Comparison of ENCODE assay signal across 15 cellular contexts in the genomic region with DNA sequence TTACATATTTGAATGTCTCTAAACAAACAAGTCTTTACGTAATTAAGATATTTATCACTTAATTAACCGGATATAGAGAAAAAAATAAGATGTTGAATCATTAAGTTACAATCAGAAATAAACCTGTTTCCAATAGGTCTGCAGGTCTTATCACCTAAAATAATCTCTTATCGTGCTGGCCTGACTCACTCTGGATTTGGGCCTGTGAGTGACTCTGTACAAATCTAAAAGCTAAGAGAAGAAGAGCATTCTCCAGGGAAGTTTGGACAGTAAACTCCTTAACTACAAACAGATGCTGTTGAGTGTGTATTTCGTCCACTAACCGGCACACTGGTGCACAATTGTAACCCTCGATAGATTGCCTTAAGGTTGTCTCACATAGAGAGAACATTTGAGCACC. TPM values are rescaled to one million over a fixed set of nuclear protein-coding genes. Genes with fewer than 3 reads are reported as not detected.
A peak's percentile ranks its signal among the peaks of the same experiment; 100 is the strongest.
DNase-seq lines count a peak whose midpoint lies in the region; ATAC-seq and TF ChIP-seq lines count a peak whose summit lies in the region.
"Had no signal": no experiment of that assay in that cellular context is flagged by ENCODE, and none has a peak within 500 bp of the region (broad histone marks: within the 10 kb centered on the region; RNA-seq: fewer than 3 reads in every experiment).

No MANE protein-coding gene starts in this region.

- H3K27ac ChIP-seq in SK-N-SH (ENCODE audit: low read depth in 2 of 2, low read length in 1 of 2) = peak overlapping the region; percentile 76 to 82
- no peak overlapping the region for H3K27ac ChIP-seq in left ventricle myocardium inferior (replicated peaks)
- H3K27ac ChIP-seq in psoas muscle = no peak overlapping the region

- TF ChIP-seq CTCF in SK-N-SH (IDR thresholded peaks at IDR 0.05) (no peak), left ventricle myocardium inferior (IDR thresholded peaks at IDR 0.05; ENCODE audit: borderline replicate concordance) (no peak), psoas muscle (IDR thresholded peaks at IDR 0.05) (no peak)

- 13% methylated on average over 6 of the region's 6 CpGs for WGBS in SK-N-SH (ENCODE audit: low lambda C conversion rate)
- WGBS in psoas muscle, 3 donors = 79 to 86% (median 80%) methylated on average over 6 of the region's 6 CpGs

- no peaks in the 10 kb centered on the region for H3K9me2 ChIP-seq in SK-N-SH

- peaks cover 18 to 33% of the 10 kb centered on the region in 2 experiments for H3K36me3 ChIP-seq in SK-N-SH (replicated peaks in 1 of 2; ENCODE audit: control insufficient read depth in 1 of 2, insufficient read depth in 2 of 2, low read length in 1 of 2)
- peaks cover 94% of the 10 kb centered on the region for H3K36me3 ChIP-seq in left ventricle myocardium inferior
- H3K36me3 ChIP-seq in psoas muscle (ENCODE audit: insufficient read depth in 1 of 2, low read depth in 1 of 2) = peaks cover 11 to 100% of the 10 kb centered on the region in 2 donors

- H3F3A ChIP-seq in SK-N-SH (replicated peaks; ENCODE audit: insufficient read depth) = peaks cover 8% of the 10 kb centered on the region

- H3K9me3 ChIP-seq in SK-N-SH = no peaks in the 10 kb centered on the region
- H3K9me3 ChIP-seq in left ventricle myocardium inferior (replicated peaks) = no peaks in the 10 kb centered on the region
- no peaks in the 10 kb centered on the region for H3K9me3 ChIP-seq in psoas muscle

- H4K20me1 ChIP-seq in SK-N-SH (ENCODE audit: insufficient read depth) = no peaks in the 10 kb centered on the region

- H3K27me3 ChIP-seq in SK-N-SH (ENCODE audit: insufficient read depth) (no peaks in the 10 kb centered on the region), left ventricle myocardium inferior (ENCODE audit: low read depth) (no peaks in the 10 kb centered on the region), psoas muscle (ENCODE audit: insufficient read depth in 3 of 3, low read length in 2 of 3) (no peaks in the 10 kb centered on the region)

- peak; percentile 32 to 78; a peak in 3 of 4 replicates for TF ChIP-seq EP300 in SK-N-SH (IDR thresholded peaks at IDR 0.05; ENCODE audit: borderline replicate concordance in 1 of 2, low read depth in 1 of 2, low read length in 1 of 2)

- H3K9ac ChIP-seq in SK-N-SH = no peak overlapping the region

- peak overlapping the region; percentile 47; the same call in 1 of the 2 replicates for H3K4me2 ChIP-seq in SK-N-SH

- H3K4me3 ChIP-seq in SK-N-SH (ENCODE audit: low read depth in 2 of 2, low read length in 1 of 2) (no peak overlapping the region), left ventricle myocardium inferior (no peak overlapping the region), psoas muscle (no peak overlapping the region)

- POLR2A ChIA-PET in SK-N-SH (lab: Yijun Ruan, JAX) = interaction anchor here (1.0 kb wide), 1 partner anchor 9 kb away, joined by 3 read pairs; no protein-coding TSS in a partner anchor

- CTCF ChIA-PET in SK-N-SH (lab: Yijun Ruan, JAX) = interaction anchor here (0.7 to 2.4 kb wide), 3 partner anchors 15 to 30 kb away, joined by 3 to 6 read pairs (median 3); no protein-coding TSS in a partner anchor

- no peak overlapping the region for H2AFZ ChIP-seq in SK-N-SH (ENCODE audit: low read depth)

- intact Hi-C loops in left ventricle myocardium inferior (cut with micrococcal nuclease) (no loop called here), psoas muscle (cut with DNase I) (no loop called here)

- H3K79me2 ChIP-seq in SK-N-SH (ENCODE audit: insufficient read depth) = no peaks in the 10 kb centered on the region

- DNase-seq in EH (ENCODE audit: low read depth) = peak; percentile 81
- peak; percentile 70 for DNase-seq in SK-N-SH
- peak; percentile 9 for DNase-seq in fibroblast of peridontal ligament (ENCODE audit: extremely low read depth)
- no peak for DNase-seq in COLO829 (ENCODE audit: low spot score)
- DNase-seq in left ventricle myocardium inferior = no peak
- no peak for DNase-seq in psoas muscle
- no peak for DNase-seq in mucosa of gallbladder (ENCODE audit: low spot score)
- DNase-seq: COR-L47, DMS153, H9, NCI-H187 treated with DMSO at 0.1 percent for 48 hours, NCI-H2171, NCI-H446 treated with DMSO at 0.1 percent for 48 hours, RPMI8226, SIG-M5 had no signal

- TF ChIP-seq RAD21 in SK-N-SH (IDR thresholded peaks at IDR 0.05; ENCODE audit: low read length) = 0 out of 2 replicates have a peak, but pooled peaks have one; percentile 10

- no peak for ATAC-seq in psoas muscle

- H3K4me1 ChIP-seq in SK-N-SH (ENCODE audit: control insufficient read depth in 1 of 2, insufficient read depth in 2 of 2, low read depth in 1 of 2, low read length in 1 of 2) (peaks cover 9 to 13% of the 10 kb centered on the region in 2 experiments; a peak in 2 of 4 replicates), left ventricle myocardium inferior (no peaks in the 10 kb centered on the region), psoas muscle (no peaks in the 10 kb centered on the region)

TF ChIP-seq in SK-N-SH, 30 proteins besides CTCF, POLR2A, EP300 and RAD21 (continues in another document):
- TF ChIP-seq RFX5 (IDR thresholded peaks at IDR 0.05; ENCODE audit: low read length) = no peak
- peak; percentile 70 for TF ChIP-seq JUND (IDR thresholded peaks at IDR 0.05)
- TF ChIP-seq ELF1 (IDR thresholded peaks at IDR 0.05) = no peak
- TF ChIP-seq NRF1 (IDR thresholded peaks at IDR 0.05; ENCODE audit: low read depth, low read length) = no peak
- TF ChIP-seq GATA2 (CRISPR knock-in tag; IDR thresholded peaks at IDR 0.05) = peak; percentile 77
- no peak for TF ChIP-seq FOXJ3 (CRISPR knock-in tag; IDR thresholded peaks at IDR 0.05)
- no peak for TF ChIP-seq FOXM1 (IDR thresholded peaks at IDR 0.05; ENCODE audit: low read depth)
- TF ChIP-seq GABPA (IDR thresholded peaks at IDR 0.05; ENCODE audit: low read depth) = no peak
- peak; percentile 42; the same call in 1 of the 2 replicates for TF ChIP-seq FOSL2 (IDR thresholded peaks at IDR 0.05; ENCODE audit: borderline replicate concordance, low read depth)
- TF ChIP-seq RXRA (IDR thresholded peaks at IDR 0.05; ENCODE audit: borderline replicate concordance, low read depth) = no peak
- no peak for TF ChIP-seq SIN3A (IDR thresholded peaks at IDR 0.05; ENCODE audit: borderline replicate concordance, low read depth, low read length)
- TF ChIP-seq MEF2A (IDR thresholded peaks at IDR 0.05; ENCODE audit: borderline replicate concordance, low read depth) = no peak
- TF ChIP-seq TEAD4 (IDR thresholded peaks at IDR 0.05; ENCODE audit: borderline replicate concordance, insufficient read depth) = no peak
- no peak for TF ChIP-seq POLR2AphosphoS5 (IDR thresholded peaks at IDR 0.05; ENCODE audit: low read depth, low read length)
- no peak for TF ChIP-seq TAF1 (IDR thresholded peaks at IDR 0.05; ENCODE audit: borderline replicate concordance, low read depth, low read length)
- peak; percentile 50; the same call in 1 of the 2 replicates for TF ChIP-seq NFIC (IDR thresholded peaks at IDR 0.05; ENCODE audit: borderline replicate concordance)

RNA-seq across cellular contexts. Expression of a gene that starts 25.3 kb away (rescaled TPM):
- polyA plus RNA-seq in SK-N-SH (2012; rRNA removed) (19.2 and 22.7 TPM in 2 replicates), psoas muscle (10 to 100 TPM in 2 of 3 donors, 1 to 10 TPM in 1; 9.0 to 31.3 (median 11.1) TPM)
- polyA plus RNA-seq in SK-N-SH (2012; cell fraction: cytosol; rRNA removed) = 19.8 and 23.1 TPM in 2 replicates
- polyA plus RNA-seq in SK-N-SH (2012; cell fraction: nucleus; rRNA removed) = 31.2 and 32.1 TPM in 2 replicates
- total RNA-seq in left ventricle myocardium inferior (32.2 TPM), psoas muscle (10 to 100 TPM; 28.3 to 37.7 (median 34.4) TPM), mucosa of gallbladder (64.1 TPM)

RNA-seq across cellular contexts. Expression of a gene that starts 25.6 kb away (rescaled TPM):
- polyA plus RNA-seq in SK-N-SH (2012; rRNA removed) (8.2 and 8.9 TPM in 2 replicates), psoas muscle (1 to 10 TPM; 1.3 to 1.9 (median 1.9) TPM)
- polyA plus RNA-seq in SK-N-SH (2012; cell fraction: cytosol; rRNA removed) = 6.0 and 8.2 TPM in 2 replicates
- 20.7 and 20.8 TPM in 2 replicates for polyA plus RNA-seq in SK-N-SH (2012; cell fraction: nucleus; rRNA removed)
- total RNA-seq in left ventricle myocardium inferior (3.3 TPM), psoas muscle (1 to 10 TPM; 1.1 to 2.4 (median 1.8) TPM), mucosa of gallbladder (9.8 TPM)

RNA-seq across cellular contexts. Expression of a gene that starts 35.4 kb away (rescaled TPM):
- polyA plus RNA-seq in SK-N-SH (2012; rRNA removed) (26.9 and 34.6 TPM in 2 replicates), psoas muscle (10 to 100 TPM; 44.3 to 92.5 (median 57.6) TPM)
- 25.0 and 31.4 TPM in 2 replicates for polyA plus RNA-seq in SK-N-SH (2012; cell fraction: cytosol; rRNA removed)
- 52.1 and 53.1 TPM in 2 replicates for polyA plus RNA-seq in SK-N-SH (2012; cell fraction: nucleus; rRNA removed)
- total RNA-seq in left ventricle myocardium inferior (58.2 TPM), psoas muscle (100 to 1,000 TPM in 1 of 4 donors, 10 to 100 TPM in 3; 93.9 to 126 (median 97.3) TPM), mucosa of gallbladder (43.2 TPM)

RNA-seq across cellular contexts. Expression of a gene that starts 59.1 kb away (rescaled TPM):
- polyA plus RNA-seq in SK-N-SH (2012; rRNA removed) = 5.9 and 6.1 TPM in 2 replicates
- 3.7 and 5.5 TPM in 2 replicates for polyA plus RNA-seq in SK-N-SH (2012; cell fraction: cytosol; rRNA removed)
- 2.6 and 4.2 TPM in 2 replicates for polyA plus RNA-seq in SK-N-SH (2012; cell fraction: nucleus; rRNA removed)
- 13.9 TPM for total RNA-seq in left ventricle myocardium inferior
- total RNA-seq in psoas muscle = 1 to 10 TPM; 1.1 to 2.1 (median 1.5) TPM
- polyA plus RNA-seq in psoas muscle = 1 to 10 TPM in 1 of 3 donors, under 1 TPM in 2; 0.57 to 1.4 (median 0.60) TPM
- 5.9 TPM for total RNA-seq in mucosa of gallbladder

Comparison
In these comparisons a context has a peak if more than half of its experiments do, and no peak if none do; other contexts are left out.
1. DNase-seq: peak in EH (single experiment), SK-N-SH (single experiment) and fibroblast of peridontal ligament (single experiment); none in COLO829 (single experiment), left ventricle myocardium inferior (single experiment), psoas muscle (0 of 2) and mucosa of gallbladder (single experiment).
2. H3K27ac ChIP-seq: peak in SK-N-SH (2 of 2); none in left ventricle myocardium inferior (single experiment) and psoas muscle (single experiment).